Comparison of ENCODE assay signal across 29 cellular contexts in genomic region chr5:148584103-148584502, GRCh38.
"Had no signal": no experiment of that assay in that cellular context is flagged by ENCODE, and none has a peak within 500 bp of the region (broad histone marks: within the 10 kb centered on the region; RNA-seq: fewer than 3 reads in every experiment).

No MANE protein-coding gene starts in this region.

- H3K27ac ChIP-seq: stomach, suprapubic skin, testis, thoracic aorta, thyroid gland, tibial artery, tibial nerve, transverse colon, upper lobe of left lung, upper lobe of right lung, uterus, vagina had no signal

- H3K4me1 ChIP-seq: stomach, suprapubic skin, testis, thyroid gland, tibial artery, tibial nerve, transverse colon, upper lobe of left lung, upper lobe of right lung, uterus, vagina had no signal

- DNase-seq: stimulated activated CD4-positive, alpha-beta T cell treated with anti-CD3 and anti-CD28 coated beads, Interleukin-2, amount 100 ng/mL, for 48 hours; stimulated activated CD4-positive, alpha-beta T cell treated with anti-CD3 and anti-CD28 coated beads, Interleukin-4, amount 100 ng/mL, for 1 hour; stimulated activated CD4-positive, alpha-beta T cell treated with anti-CD3 and anti-CD28 coated beads, Interleukin-4, amount 100 ng/mL, for 24 hours; stimulated activated CD4-positive, alpha-beta T cell treated with anti-CD3 and anti-CD28 coated beads, Interleukin-4, amount 100 ng/mL, for 4 hours; stimulated activated CD8-positive, alpha-beta memory T cell treated with anti-CD3 and anti-CD28 coated beads, Interleukin-4, amount 100 ng/mL, for 48 hours; stimulated activated naive B cell treated with anti-CD40 and anti-IgM and Interleukin-4, amounts not matched to agents 10 μg/mL and 1 μg/mL and 100 μg/mL, for 72 hours; stimulated activated naive CD4-positive, alpha-beta T cell; stimulated activated naive CD4-positive, alpha-beta T cell treated with Interleukin-2 at 50 U/mL for 16 hours; stimulated activated naive CD8-positive, alpha-beta T cell treated with anti-CD3 and anti-CD28 coated beads, Interleukin-15, amount 100 ng/mL, for 72 hours; stimulated activated naive CD8-positive, alpha-beta T cell treated with anti-CD3 and anti-CD28 coated beads, Interleukin-15, Interleukin-2, amounts not matched to agents 100 U/mL and 50 U/mL, for 24 hours; stomach; substantia nigra; thyroid gland; tibial artery; transverse colon; trophoblast cell; upper lobe of left lung; upper lobe of right lung; uterus had no signal

- H3K4me3 Mint-ChIP-seq: stimulated activated effector memory CD8-positive, alpha-beta T cell treated with anti-CD3 and anti-CD28 coated beads, Interleukin-12 subunit alpha, Interleukin-12 subunit beta, amount 100 ng/mL, for 72 hours; stimulated activated memory B cell treated with anti-CD40 and anti-IgM and Interleukin-4, amounts not matched to agents 10 μg/mL and 1 μg/mL and 100 μg/mL, for 72 hours; stimulated activated naive B cell treated with anti-CD40 and anti-IgM and Interleukin-4, amounts not matched to agents 10 μg/mL and 1 μg/mL and 100 μg/mL, for 72 hours; stimulated activated naive CD8-positive, alpha-beta T cell treated with anti-CD3 and anti-CD28 coated beads, Interleukin-15, amount 100 ng/mL, for 72 hours; stimulated activated naive CD8-positive, alpha-beta T cell treated with anti-CD3 and anti-CD28 coated beads, Interleukin-15, Interleukin-2, amounts not matched to agents 100 ng/mL and 50 ng/mL, for 24 hours; type B pancreatic cell had no signal

- H3K4me3 ChIP-seq: stomach, suprapubic skin, testis, thoracic aorta, thyroid gland, tibial artery, tibial nerve, transverse colon, upper lobe of left lung, upper lobe of right lung, uterus, vagina had no signal

- H3K27ac Mint-ChIP-seq: stimulated activated effector memory CD8-positive, alpha-beta T cell treated with anti-CD3 and anti-CD28 coated beads, Interleukin-12 subunit alpha, Interleukin-12 subunit beta, amount 100 ng/mL, for 72 hours; stimulated activated memory B cell treated with anti-CD40 and anti-IgM and Interleukin-4, amounts not matched to agents 10 μg/mL and 1 μg/mL and 100 μg/mL, for 72 hours; stimulated activated naive B cell treated with anti-CD40 and anti-IgM and Interleukin-4, amounts not matched to agents 10 μg/mL and 1 μg/mL and 100 μg/mL, for 72 hours; stimulated activated naive CD8-positive, alpha-beta T cell treated with anti-CD3 and anti-CD28 coated beads, Interleukin-15, amount 100 ng/mL, for 72 hours; stimulated activated naive CD8-positive, alpha-beta T cell treated with anti-CD3 and anti-CD28 coated beads, Interleukin-15, Interleukin-2, amounts not matched to agents 100 ng/mL and 50 ng/mL, for 24 hours; type B pancreatic cell had no signal

- H3K4me1 Mint-ChIP-seq: stimulated activated effector memory CD8-positive, alpha-beta T cell treated with anti-CD3 and anti-CD28 coated beads, Interleukin-12 subunit alpha, Interleukin-12 subunit beta, amount 100 ng/mL, for 72 hours; stimulated activated memory B cell treated with anti-CD40 and anti-IgM and Interleukin-4, amounts not matched to agents 10 μg/mL and 1 μg/mL and 100 μg/mL, for 72 hours; stimulated activated naive B cell treated with anti-CD40 and anti-IgM and Interleukin-4, amounts not matched to agents 10 μg/mL and 1 μg/mL and 100 μg/mL, for 72 hours; stimulated activated naive CD8-positive, alpha-beta T cell treated with anti-CD3 and anti-CD28 coated beads, Interleukin-15, amount 100 ng/mL, for 72 hours had no signal

- H3K9me3 ChIP-seq: stomach, suprapubic skin, testis, thoracic aorta, thyroid gland, tibial artery, tibial nerve, transverse colon, upper lobe of left lung, upper lobe of right lung, uterus, vagina had no signal

- H3K36me3 Mint-ChIP-seq: stimulated activated effector memory CD8-positive, alpha-beta T cell treated with anti-CD3 and anti-CD28 coated beads, Interleukin-12 subunit alpha, Interleukin-12 subunit beta, amount 100 ng/mL, for 72 hours; stimulated activated memory B cell treated with anti-CD40 and anti-IgM and Interleukin-4, amounts not matched to agents 10 μg/mL and 1 μg/mL and 100 μg/mL, for 72 hours; stimulated activated naive B cell treated with anti-CD40 and anti-IgM and Interleukin-4, amounts not matched to agents 10 μg/mL and 1 μg/mL and 100 μg/mL, for 72 hours; type B pancreatic cell had no signal

- H3K27me3 Mint-ChIP-seq: stimulated activated memory B cell treated with anti-CD40 and anti-IgM and Interleukin-4, amounts not matched to agents 10 μg/mL and 1 μg/mL and 100 μg/mL, for 72 hours; stimulated activated naive B cell treated with anti-CD40 and anti-IgM and Interleukin-4, amounts not matched to agents 10 μg/mL and 1 μg/mL and 100 μg/mL, for 72 hours; stimulated activated naive CD8-positive, alpha-beta T cell treated with anti-CD3 and anti-CD28 coated beads, Interleukin-15, amount 100 ng/mL, for 72 hours; type B pancreatic cell had no signal

- H3K27me3 ChIP-seq: stomach, suprapubic skin, testis, thyroid gland, tibial artery, tibial nerve, transverse colon, upper lobe of left lung, upper lobe of right lung, uterus, vagina had no signal

- H3K36me3 ChIP-seq: stomach, suprapubic skin, thoracic aorta, thyroid gland, tibial artery, tibial nerve, transverse colon, upper lobe of left lung, upper lobe of right lung, uterus, vagina had no signal

- H3K9me3 Mint-ChIP-seq: stimulated activated effector memory CD8-positive, alpha-beta T cell treated with anti-CD3 and anti-CD28 coated beads, Interleukin-12 subunit alpha, Interleukin-12 subunit beta, amount 100 ng/mL, for 72 hours; stimulated activated memory B cell treated with anti-CD40 and anti-IgM and Interleukin-4, amounts not matched to agents 10 μg/mL and 1 μg/mL and 100 μg/mL, for 72 hours; stimulated activated naive CD8-positive, alpha-beta T cell treated with anti-CD3 and anti-CD28 coated beads, Interleukin-15, amount 100 ng/mL, for 72 hours; stimulated activated naive CD8-positive, alpha-beta T cell treated with anti-CD3 and anti-CD28 coated beads, Interleukin-15, Interleukin-2, amounts not matched to agents 100 ng/mL and 50 ng/mL, for 24 hours; type B pancreatic cell had no signal

- FAIRE-seq: urothelium cell line had no signal

- ATAC-seq: stimulated activated effector memory CD8-positive, alpha-beta T cell treated with anti-CD3 and anti-CD28 coated beads, Interleukin-12 subunit alpha, Interleukin-12 subunit beta, amount 100 ng/mL, for 72 hours; stimulated activated memory B cell treated with anti-CD40 and anti-IgM and Interleukin-4, amounts not matched to agents 10 μg/mL and 1 μg/mL and 100 μg/mL, for 72 hours; stimulated activated naive B cell treated with anti-CD40 and anti-IgM and Interleukin-4, amounts not matched to agents 10 μg/mL and 1 μg/mL and 100 μg/mL, for 72 hours; stimulated activated naive CD8-positive, alpha-beta T cell treated with anti-CD3 and anti-CD28 coated beads, Interleukin-15, amount 100 ng/mL, for 72 hours; stimulated activated naive CD8-positive, alpha-beta T cell treated with anti-CD3 and anti-CD28 coated beads, Interleukin-15, Interleukin-2, amounts not matched to agents 100 U/mL and 50 U/mL, for 24 hours; upper lobe of right lung had no signal
